ENCODE assay signal across 31 cellular contexts in genomic region chrX:148722966-148723365, GRCh38.
"Had no signal": no experiment of that assay in that cellular context is flagged by ENCODE, and none has a peak within 500 bp of the region (broad histone marks: within the 10 kb centered on the region; RNA-seq: fewer than 3 reads in every experiment).

No MANE protein-coding gene starts in this region.

- H3K4me1 ChIP-seq: ascending aorta, body of pancreas, breast epithelium had no signal

- H3K4me3 ChIP-seq: ascending aorta, body of pancreas, breast epithelium had no signal

- H3K27me3 ChIP-seq: ascending aorta, body of pancreas, brain microvascular endothelial cell, breast epithelium had no signal

- H3K27ac ChIP-seq: ascending aorta, body of pancreas, brain microvascular endothelial cell, breast epithelium, VCaP had no signal

- DNase-seq: activated B cell treated with CpG ODN at 0.5 μM for 24 hours; activated CD4-positive, alpha-beta memory T cell treated with anti-CD3 and anti-CD28 coated beads, Interleukin-2, amount 10 ng/mL, durations not matched to agents 7 days and 5 days; activated CD4-positive, alpha-beta T cell treated with anti-CD3 and anti-CD28 coated beads for 4 hours; activated CD4-positive, alpha-beta T cell treated with anti-CD3 and anti-CD28 coated beads, Interleukin-2, amount 10 ng/mL, durations not matched to agents 7 days and 5 days; activated CD4-positive, alpha-beta T cell treated with anti-CD3 and anti-CD28 coated beads, Interleukin-2, amount 50 U/mL, for 48 hours; activated CD4-positive, CD25-positive, alpha-beta regulatory T cell treated with anti-CD3 and anti-CD28 coated beads, Interleukin-2, amount 50 U/mL, for 72 hours; activated CD8-positive, alpha-beta memory T cell treated with anti-CD3 and anti-CD28 coated beads for 24 hours; activated CD8-positive, alpha-beta memory T cell treated with anti-CD3 and anti-CD28 coated beads, Interleukin-2, amount 10 ng/mL, durations not matched to agents 7 days and 5 days; activated CD8-positive, alpha-beta memory T cell treated with anti-CD3 and anti-CD28 coated beads, Interleukin-2, amount 50 U/mL, for 48 hours; activated CD8-positive, alpha-beta T cell treated with anti-CD3 and anti-CD28 coated beads, Interleukin-2, amount 10 ng/mL, durations not matched to agents 7 days and 5 days; activated gamma-delta T cell; activated naive CD4-positive, alpha-beta T cell treated with anti-CD3 and anti-CD28 coated beads, Interleukin-2, amount 10 ng/mL, durations not matched to agents 7 days and 5 days; activated naive CD4-positive, alpha-beta T cell treated with Interleukin-2 at 50 U/mL for 16 hours; activated naive CD8-positive, alpha-beta T cell treated with anti-CD3 and anti-CD28 coated beads, Interleukin-2, amount 10 ng/mL, durations not matched to agents 7 days and 5 days; activated naive CD8-positive, alpha-beta T cell treated with anti-CD3 and anti-CD28 coated beads, Interleukin-2, amount 50 U/mL, for 24 hours; activated T-cell treated with anti-CD3 and anti-CD28 coated beads, Interleukin-2, amount 50 U/mL, for 1 hour; activated T-cell treated with anti-CD3 and anti-CD28 coated beads, Interleukin-2, amount 50 U/mL, for 4 hours; activated T-cell treated with anti-CD3 and anti-CD28 coated beads, Interleukin-2, amount 50 U/mL, for 72 hours; amygdala; anterior cingulate cortex; body of pancreas; brain microvascular endothelial cell; central memory CD4-positive, alpha-beta T cell; SW 1271; T-helper 1 cell; T-helper 2 cell; T-helper 9 cell had no signal

- ATAC-seq: activated CD8-positive, alpha-beta memory T cell treated with anti-CD3 and anti-CD28 coated beads, Interleukin-2, amount 10 ng/mL, durations not matched to agents 7 days and 5 days; activated CD8-positive, alpha-beta T cell treated with anti-CD3 and anti-CD28 coated beads, Interleukin-2, amount 10 ng/mL, durations not matched to agents 7 days and 5 days; activated naive CD8-positive, alpha-beta T cell treated with anti-CD3 and anti-CD28 coated beads, Interleukin-2, amount 50 U/mL, for 24 hours; activated T-cell treated with anti-CD3 and anti-CD28 coated beads, Interleukin-2, amount 50 U/mL, for 4 hours; activated T-cell treated with anti-CD3 and anti-CD28 coated beads, Interleukin-2, amount 50 U/mL, for 72 hours; activated T-helper 17 cell treated with anti-CD3 and anti-CD28 coated beads, Interleukin-2, amount 50 U/mL, for 72 hours; body of pancreas had no signal

- H3K9me3 ChIP-seq: ascending aorta, body of pancreas, breast epithelium had no signal

- H3K36me3 ChIP-seq: ascending aorta, brain microvascular endothelial cell, breast epithelium had no signal
